ENCODE assay signal across 20 cellular contexts in the genomic region with DNA sequence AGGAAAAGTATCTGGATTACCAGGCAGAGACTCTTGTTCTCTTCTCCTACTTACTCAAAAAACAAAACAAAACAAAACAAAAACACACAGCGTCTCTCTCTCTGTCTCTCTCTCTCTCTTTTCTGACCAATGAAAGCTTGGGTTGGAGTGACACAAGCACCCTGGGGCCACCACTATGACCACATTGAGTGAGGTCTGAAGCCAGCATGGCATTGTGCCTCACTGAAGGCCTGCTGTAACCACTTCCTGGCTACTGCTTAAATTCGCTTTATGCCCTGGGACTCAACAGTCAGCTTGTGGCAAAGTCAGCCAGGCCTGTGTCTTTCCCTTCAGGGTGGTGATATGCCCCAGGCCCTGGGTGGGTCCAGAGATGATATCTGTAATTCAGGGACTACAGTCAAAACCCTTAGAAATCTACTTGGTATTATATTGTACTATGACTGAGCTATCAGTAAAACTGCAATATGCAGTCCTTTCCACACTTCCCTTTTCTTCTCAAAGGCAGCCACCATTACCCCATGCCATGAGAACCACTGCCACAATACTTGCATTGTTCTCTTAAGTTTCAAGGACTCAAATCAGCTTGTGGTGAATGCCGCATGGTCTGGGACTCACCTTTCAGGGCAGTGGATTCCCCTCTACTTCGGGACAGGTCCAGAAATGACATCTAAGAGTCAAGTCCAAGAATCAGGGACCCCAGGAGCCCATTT.
"Had no signal": no experiment of that assay in that cellular context is flagged by ENCODE, and none has a peak within 500 bp of the region (broad histone marks: within the 10 kb centered on the region; RNA-seq: fewer than 3 reads in every experiment).

No MANE protein-coding gene starts in this region.

- H3K27me3 ChIP-seq: Peyer's patch, SJSA1 had no signal

- H3K27ac ChIP-seq: Peyer's patch, SJSA1, VCaP had no signal

- ATAC-seq: activated T-helper 17 cell treated with anti-CD3 and anti-CD28 coated beads, Interleukin-2, amount 50 U/mL, for 72 hours had no signal

- H3K36me3 ChIP-seq: Peyer's patch, SJSA1 had no signal

- DNase-seq: activated CD4-positive, alpha-beta memory T cell treated with anti-CD3 and anti-CD28 coated beads for 36 hours; activated CD4-positive, alpha-beta T cell treated with anti-CD3 and anti-CD28 coated beads, Interleukin-2, amount 10 ng/mL, durations not matched to agents 7 days and 5 days; activated CD4-positive, CD25-positive, alpha-beta regulatory T cell; activated CD8-positive, alpha-beta memory T cell treated with anti-CD3 and anti-CD28 coated beads for 24 hours; activated gamma-delta T cell; activated naive CD4-positive, alpha-beta T cell treated with anti-CD3 and anti-CD28 coated beads for 36 hours; activated T-cell treated with anti-CD3 and anti-CD28 coated beads, Interleukin-2, amount 50 U/mL, for 48 hours; amygdala; KBM-7; NCI-H1105 treated with DMSO at 0.1 percent for 48 hours; NCI-H1436 treated with DMSO at 0.1 percent for 48 hours; NCI-H187; NCI-H2081; NCI-H446; NCI-H524; Peyer's patch; SHP77 had no signal

- H3K4me1 ChIP-seq: Peyer's patch, SJSA1 had no signal

- H3K4me3 ChIP-seq: Peyer's patch, SJSA1 had no signal

- H3K9me3 ChIP-seq: Peyer's patch, SJSA1 had no signal
